In the genomic region with DNA sequence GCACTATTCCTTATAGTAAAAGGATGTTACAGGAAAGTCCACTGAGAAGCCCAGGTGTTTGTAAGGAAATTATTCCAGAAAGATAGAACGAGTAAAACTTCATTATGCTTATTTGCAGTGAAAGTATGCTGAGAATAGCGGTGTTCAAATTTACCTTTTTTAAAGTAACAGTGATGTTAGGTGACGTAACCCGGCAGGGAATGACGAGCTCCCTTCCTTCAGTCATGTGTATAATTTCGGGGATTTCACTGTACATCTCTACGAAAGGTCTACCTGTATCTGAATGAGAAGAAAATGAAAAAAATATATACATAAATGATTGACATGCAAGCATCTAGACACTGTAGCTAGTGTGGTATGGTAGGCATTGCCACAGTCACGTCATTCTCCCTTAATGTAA, we compare ENCODE assay signal across 20 cellular contexts. TPM values are rescaled to one million over a fixed set of nuclear protein-coding genes. Genes with fewer than 3 reads are reported as not detected.
"Had no signal": no experiment of that assay in that cellular context is flagged by ENCODE, and none has a peak within 500 bp of the region (broad histone marks: within the 10 kb centered on the region; RNA-seq: fewer than 3 reads in every experiment).

No MANE protein-coding gene starts in this region.

- H3K9me3 Mint-ChIP-seq: effector memory CD8-positive, alpha-beta T cell; stimulated activated effector memory CD8-positive, alpha-beta T cell treated with anti-CD3 and anti-CD28 coated beads, Interleukin-12 subunit alpha, Interleukin-12 subunit beta, amount 100 ng/mL, for 72 hours had no signal

- H3K4me1 Mint-ChIP-seq: naive thymus-derived CD8-positive, alpha-beta T cell; stimulated activated effector memory CD8-positive, alpha-beta T cell treated with anti-CD3 and anti-CD28 coated beads, Interleukin-12 subunit alpha, Interleukin-12 subunit beta, amount 100 ng/mL, for 72 hours had no signal

- H3K9me3 ChIP-seq: left lung, thyroid gland had no signal

- ATAC-seq: effector memory CD8-positive, alpha-beta T cell; left cardiac atrium; left lung; naive thymus-derived CD8-positive, alpha-beta T cell; sciatic nerve; stimulated activated effector memory CD8-positive, alpha-beta T cell treated with anti-CD3 and anti-CD28 coated beads, Interleukin-12 subunit alpha, Interleukin-12 subunit beta, amount 100 ng/mL, for 72 hours had no signal

- H3K27ac Mint-ChIP-seq: effector memory CD8-positive, alpha-beta T cell; naive thymus-derived CD8-positive, alpha-beta T cell; nephron progenitor cell; stimulated activated effector memory CD8-positive, alpha-beta T cell treated with anti-CD3 and anti-CD28 coated beads, Interleukin-12 subunit alpha, Interleukin-12 subunit beta, amount 100 ng/mL, for 72 hours had no signal

- H3K27me3 ChIP-seq: left lung, ovary, thyroid gland had no signal

- H3K4me1 ChIP-seq: left lung, stomach had no signal

- H3K27ac ChIP-seq: left lung, ovary, stomach, thyroid gland had no signal

- H3K4me3 ChIP-seq: left lung, ovary, stomach, thyroid gland had no signal

- DNase-seq: cortex of kidney; effector memory CD8-positive, alpha-beta T cell; hypothalamus; left cardiac atrium; left lung; mesenchymal stem cell; naive thymus-derived CD8-positive, alpha-beta T cell; nephron progenitor cell; occipital lobe; ovary; posterior cingulate gyrus; stimulated activated CD4-positive, alpha-beta T cell treated with anti-CD3 and anti-CD28 coated beads, Interleukin-2, amount 100 ng/mL, for 24 hours; stimulated activated CD4-positive, alpha-beta T cell treated with anti-CD3 and anti-CD28 coated beads, Interleukin-4, amount 100 ng/mL, for 24 hours; stimulated activated naive CD4-positive, alpha-beta T cell treated with Interleukin-2 at 50 U/mL for 16 hours; stomach; thyroid gland; trophoblast cell had no signal

- H3K36me3 ChIP-seq: left lung, ovary, stomach, thyroid gland had no signal

- H3K4me3 Mint-ChIP-seq: effector memory CD8-positive, alpha-beta T cell; naive thymus-derived CD8-positive, alpha-beta T cell; nephron progenitor cell; stimulated activated effector memory CD8-positive, alpha-beta T cell treated with anti-CD3 and anti-CD28 coated beads, Interleukin-12 subunit alpha, Interleukin-12 subunit beta, amount 100 ng/mL, for 72 hours had no signal

RNA-seq across cellular contexts. Expression of gene FLT1, which starts 56.9 kb away (rescaled TPM):
- total RNA-seq: myocyte had no signal
